In the genomic region with DNA sequence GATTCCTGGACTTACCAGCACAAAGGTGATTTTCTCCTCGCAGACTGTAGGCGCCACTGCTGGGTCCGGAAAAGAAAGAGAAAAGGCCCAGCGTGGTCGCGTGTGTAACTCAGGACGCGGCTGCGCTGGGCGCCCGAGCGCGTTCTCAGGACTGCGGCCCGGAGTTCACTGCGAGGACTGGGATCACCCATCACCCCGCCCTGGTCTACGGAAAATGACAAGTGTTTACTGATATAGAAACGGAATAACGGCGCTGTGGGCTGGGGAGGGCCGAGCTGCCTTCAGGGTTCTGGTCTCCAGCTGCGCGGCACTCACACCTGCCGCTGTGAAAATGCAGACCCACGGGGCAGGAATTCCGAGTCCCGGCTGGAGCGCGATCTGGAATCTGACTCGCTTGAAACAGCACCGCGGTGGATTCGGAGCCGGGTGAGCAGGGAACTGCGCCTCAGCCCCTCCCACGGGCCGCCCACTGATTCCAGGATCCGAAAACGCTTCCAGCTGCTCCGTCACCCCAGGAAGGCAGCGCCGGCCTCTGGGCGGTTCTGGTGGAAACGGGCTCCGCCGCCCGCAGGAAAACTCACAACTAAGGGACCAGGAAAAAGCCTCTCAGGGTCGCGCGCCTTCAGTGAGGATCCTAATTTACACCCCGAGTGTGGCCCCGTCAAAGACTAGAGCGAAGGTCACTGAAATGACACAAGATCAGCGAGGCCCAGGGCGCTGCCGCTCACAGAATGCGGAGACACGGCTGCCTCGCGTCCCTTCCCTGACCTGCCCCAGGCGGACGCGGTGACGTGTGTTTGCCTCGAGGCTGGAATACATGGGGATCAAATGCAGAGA, we compare ENCODE assay signal across 8 cellular contexts. TPM values are rescaled to one million over a fixed set of nuclear protein-coding genes. Genes with fewer than 3 reads are reported as not detected.
A peak's percentile ranks its signal among the peaks of the same experiment; 100 is the strongest.
DNase-seq lines count a peak whose midpoint lies in the region; ATAC-seq, FAIRE-seq and TF ChIP-seq lines count a peak whose summit lies in the region.

No MANE protein-coding gene starts in this region.

- no peak overlapping the region for H3K56ac ChIP-seq in H1 (replicated peaks; ENCODE audit: insufficient read length, low read depth, low read length)

- H4K8ac ChIP-seq in H1 (ENCODE audit: extremely low read depth, insufficient read depth, low read length) = no peak overlapping the region

- peak; percentile 67 for DNase-seq in NCI-H526 treated with DMSO at 0.1 percent for 48 hours (lab: John Stamatoyannopoulos, UW)
- peak; percentile 18 for DNase-seq in activated CD8-positive, alpha-beta memory T cell treated with anti-CD3 and anti-CD28 coated beads, Interleukin-2, amount 50 U/mL, for 1 hour (ENCODE audit: extremely low read depth)
- peak in 1 of 2 experiments; percentile 70 for DNase-seq in H1 (ENCODE audit: low read depth in 1 of 2, low spot score in 2 of 2)
- DNase-seq in medulla oblongata (ENCODE audit: extremely low spot score) = peak; percentile 69
- peak; percentile 35 for DNase-seq in stimulated activated CD8-positive, alpha-beta memory T cell treated with anti-CD3 and anti-CD28 coated beads, Interleukin-12 subunit alpha, Interleukin-12 subunit beta, amount 100 ng/mL, for 4 hours (ENCODE audit: low read depth)

- WGBS in H1 (ENCODE audit: extremely low coverage in 1 of 2, insufficient coverage in 1 of 2, insufficient read length in 1 of 2, insufficient replicate concordance in 2 of 2, low coverage in 1 of 2, low lambda C conversion rate in 2 of 2, missing lambda C conversion rate in 1 of 2), 2 experiments = 3% methylated on average over 53 of the region's 66 CpGs; no CpG with 5 or more reads in 1 of the 2 experiments

- no peaks in the 10 kb centered on the region for H4K20me1 ChIP-seq in H1 (replicated peaks in 1 of 2; ENCODE audit: control insufficient read depth in 1 of 2, insufficient read depth in 2 of 2, low read length in 2 of 2)

- H2BK12ac ChIP-seq in H1 (ENCODE audit: low read depth, low read length) = no peak overlapping the region

- H2BK15ac ChIP-seq in H1 (ENCODE audit: low read length) = no peak overlapping the region

- H4K91ac ChIP-seq in H1 (replicated peaks; ENCODE audit: insufficient read length, low read length) = no peak overlapping the region

- no peak for TF ChIP-seq EP300 in H1 (IDR thresholded peaks at IDR 0.05; ENCODE audit: borderline replicate concordance in 1 of 2, low read depth in 2 of 2, low read length in 2 of 2)

- CTCF ChIA-PET in H1 (lab: Charles Lee; ENCODE audit: partially characterized antibody) = interaction anchor here (0.5 to 3.5 kb wide), 8 partner anchors 8 to 1465 kb away, joined by 3 to 17 read pairs (median 4); no protein-coding TSS in a partner anchor

- H3K4me3 ChIP-seq in GM08714 (ENCODE audit: low read length) (peak overlapping the region; percentile 33; the same call in 1 of the 2 replicates), H1 (ENCODE audit: extremely low read depth in 1 of 4, insufficient read depth in 2 of 4, low read depth in 3 of 4, low read length in 4 of 4) (peak overlapping the region; percentile 35 to 59 (median 49))

- FAIRE-seq in H1 (lab: Jason Lieb, UNC) = no peak

- H3K9me3 ChIP-seq in H1 (ENCODE audit: insufficient read depth in 2 of 2, low read depth in 1 of 2, low read length in 1 of 2) = no peaks in the 10 kb centered on the region

- peak in 1 of 2 experiments; percentile 25; a peak in 2 of 4 replicates for TF ChIP-seq RAD21 in H1 (IDR thresholded peaks at IDR 0.05 in 1 of 2, conservative IDR thresholded peaks at IDR 0.05 in 1 of 2; ENCODE audit: low read depth in 2 of 2, low read length in 2 of 2)

- TF ChIP-seq POLR2A in H1 (IDR thresholded peaks at IDR 0.05; ENCODE audit: control extremely low read depth in 1 of 2, low read depth in 2 of 2, low read length in 2 of 2) = no peak

- H3K18ac ChIP-seq in H1 (ENCODE audit: extremely low read depth, low read length) = no peak overlapping the region

- ATAC-seq in HG03108 (IDR thresholded peaks at IDR 0.05; ENCODE audit: unreplicated experiment) (peak; percentile 91), HG03378 (IDR thresholded peaks at IDR 0.05; ENCODE audit: unreplicated experiment) (no peak)

- H2AFZ ChIP-seq in H1 (ENCODE audit: low read length) = no peak overlapping the region

- no peak overlapping the region for H2BK5ac ChIP-seq in H1 (ENCODE audit: low read depth, low read length)

- TF ChIP-seq CTCF in H1 (IDR thresholded peaks at IDR 0.05; ENCODE audit: control extremely low read depth in 1 of 3, insufficient read depth in 1 of 3, low read depth in 1 of 3, low read length in 3 of 3) = peak in 2 of 3 experiments; percentile 20 to 26; a peak in 2 of 4 replicates

- H2AK5ac ChIP-seq in H1 (ENCODE audit: low read depth, low read length) = no peak overlapping the region

- no peak overlapping the region for H2BK120ac ChIP-seq in H1 (replicated peaks; ENCODE audit: low read depth, low read length)

- peaks cover 15% of the 10 kb centered on the region; the same call in 1 of the 2 replicates for H3K23me2 ChIP-seq in H1 (ENCODE audit: low read depth, low read length)

- peaks cover 0 to 12% (median 5%) of the 10 kb centered on the region in 4 experiments; a peak in 5 of 7 replicates for H3K4me1 ChIP-seq in H1 (replicated peaks in 1 of 4; ENCODE audit: control insufficient read depth in 3 of 4, insufficient read depth in 4 of 4, low read length in 3 of 4)

- peaks cover 19 to 46% (median 44%) of the 10 kb centered on the region in 4 experiments for H3K27me3 ChIP-seq in H1 (replicated peaks in 1 of 4; ENCODE audit: control insufficient read depth in 3 of 4, extremely low read depth in 1 of 4, insufficient read depth in 3 of 4, low read length in 3 of 4)

- H2BK20ac ChIP-seq in H1 (ENCODE audit: low read length) = no peak overlapping the region

- H3K4ac ChIP-seq in H1 (replicated peaks; ENCODE audit: insufficient read length, low read depth, low read length) = no peak overlapping the region

- H3K4me2 ChIP-seq in H1 (ENCODE audit: insufficient read depth in 1 of 2, low read depth in 2 of 2, low read length in 2 of 2) = peak overlapping the region; percentile 79 to 94

- no peak overlapping the region for H3K27ac ChIP-seq in H1 (ENCODE audit: low read depth, low read length)

- H3K79me2 ChIP-seq in H1 (ENCODE audit: control insufficient read depth in 1 of 2, insufficient read depth in 2 of 2, low read length in 2 of 2) = no peaks in the 10 kb centered on the region

- no peak overlapping the region for H4K5ac ChIP-seq in H1 (ENCODE audit: insufficient read length, low read depth, low read length)

- no peaks in the 10 kb centered on the region for H3K36me3 ChIP-seq in H1 (ENCODE audit: control insufficient read depth in 2 of 4, insufficient read depth in 4 of 4, low read length in 3 of 4)

- no peak overlapping the region for H3K14ac ChIP-seq in H1 (ENCODE audit: insufficient read length)

- 0 out of 7 replicates have a peak overlapping the region, but pooled peaks of 1 of the 4 experiments have one; percentile 28 for H3K9ac ChIP-seq in H1 (replicated peaks in 1 of 4; ENCODE audit: extremely low read depth in 1 of 4, low read depth in 3 of 4, low read length in 3 of 4)

- H3K79me1 ChIP-seq in H1 (ENCODE audit: low read depth, low read length) = no peaks in the 10 kb centered on the region

- POLR2A ChIA-PET in H1 (lab: Charles Lee; ENCODE audit: partially characterized antibody) = interaction anchor here (0.8 to 3.4 kb wide), 5 partner anchors 9 to 115 kb away, joined by 3 to 27 read pairs (median 3); a partner anchor contains a TSS

- H3K23ac ChIP-seq in H1 (ENCODE audit: insufficient read length) = no peak overlapping the region

TF ChIP-seq in H1, 55 proteins besides CTCF, POLR2A, EP300 and RAD21 (continues in another document):
- TF ChIP-seq BACH1 (IDR thresholded peaks at IDR 0.05; ENCODE audit: low read length) (0 out of 2 replicates have a peak, but pooled peaks have one; percentile 52), KDM1A (IDR thresholded peaks at IDR 0.05; ENCODE audit: borderline replicate concordance, low read length) (no peak; the same call in 1 of the 2 replicates), HDAC2 (IDR thresholded peaks at IDR 0.05; ENCODE audit: borderline replicate concordance in 1 of 2, low read depth in 2 of 2, low read length in 2 of 2) (peak; percentile 26 to 61; a peak in 1 of 4 replicates), NRF1 (IDR thresholded peaks at IDR 0.05; ENCODE audit: low read depth, low read length) (no peak), SUZ12 (IDR thresholded peaks at IDR 0.05; ENCODE audit: low read length) (peak; percentile 84), TAF1 (IDR thresholded peaks at IDR 0.05; ENCODE audit: low read depth, low read length) (no peak), BRCA1 (IDR thresholded peaks at IDR 0.05; ENCODE audit: low read depth, low read length) (no peak), BCL11A (IDR thresholded peaks at IDR 0.05; ENCODE audit: low read depth in 2 of 2, low read length in 2 of 2) (no peak), EZH2 (IDR thresholded peaks at IDR 0.05; ENCODE audit: low read depth, low read length, severe bottlenecking) (peak; percentile 78), SIN3A (conservative IDR thresholded peaks at IDR 0.05 in 1 of 2, IDR thresholded peaks at IDR 0.05 in 1 of 2; ENCODE audit: low read depth in 1 of 2, low read length in 2 of 2) (no peak), TAF7 (optimal IDR thresholded peaks at IDR 0.05; ENCODE audit: borderline replicate concordance, low read depth, low read length) (no peak), CREB1 (IDR thresholded peaks at IDR 0.05) (peak; percentile 35; the same call in 1 of the 2 replicates)
- TF ChIP-seq, protein P1, sequence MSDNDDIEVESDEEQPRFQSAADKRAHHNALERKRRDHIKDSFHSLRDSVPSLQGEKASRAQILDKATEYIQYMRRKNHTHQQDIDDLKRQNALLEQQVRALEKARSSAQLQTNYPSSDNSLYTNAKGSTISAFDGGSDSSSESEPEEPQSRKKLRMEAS (IDR thresholded peaks at IDR 0.05) = peak; percentile 68
- TF ChIP-seq, protein P2, sequence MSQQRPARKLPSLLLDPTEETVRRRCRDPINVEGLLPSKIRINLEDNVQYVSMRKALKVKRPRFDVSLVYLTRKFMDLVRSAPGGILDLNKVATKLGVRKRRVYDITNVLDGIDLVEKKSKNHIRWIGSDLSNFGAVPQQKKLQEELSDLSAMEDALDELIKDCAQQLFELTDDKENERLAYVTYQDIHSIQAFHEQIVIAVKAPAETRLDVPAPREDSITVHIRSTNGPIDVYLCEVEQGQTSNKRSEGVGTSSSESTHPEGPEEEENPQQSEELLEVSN (IDR thresholded peaks at IDR 0.05) = 0 out of 2 replicates have a peak, but pooled peaks have one; percentile 44

RNA-seq across cellular contexts. Expression of a gene that starts 34.5 kb away (rescaled TPM):
- 221 and 226 TPM in 2 replicates for total RNA-seq in H1 (2021; fragmentation: NEBNext Ultra II Directional; extraction: Animal tissue kit (Norgen Biotek cat#: 25700))
- polyA plus RNA-seq in H1 (2011; rRNA removed) = 474 and 560 TPM in 2 replicates
- polyA plus RNA-seq in H1 (2011; cell fraction: cytosol; rRNA removed) = 548 TPM
- polyA plus RNA-seq in H1 (2011; cell fraction: nucleus; rRNA removed) = 600 TPM
- 259 to 372 TPM (median 349 TPM) in 4 replicates for polyA plus RNA-seq in H1 (2012, experiment 1 of 2)
- polyA plus RNA-seq in H1 (2012, experiment 2 of 2) = 396 TPM
- polyA plus RNA-seq in H1 (2013, experiment 1 of 2) = 562 TPM
- 595 TPM for polyA plus RNA-seq in H1 (2013, experiment 2 of 2)
- 167 and 181 TPM in 2 replicates for polyA minus RNA-seq in H1 (2011; rRNA and poly(A)+ RNA removed)
- 176 TPM for polyA minus RNA-seq in H1 (2011; cell fraction: cytosol; rRNA and poly(A)+ RNA removed)
- polyA minus RNA-seq in H1 (2011; cell fraction: nucleus; rRNA and poly(A)+ RNA removed) = 99.6 TPM
